Comparison of ENCODE assay signal across 1 cellular context in the genomic region with DNA sequence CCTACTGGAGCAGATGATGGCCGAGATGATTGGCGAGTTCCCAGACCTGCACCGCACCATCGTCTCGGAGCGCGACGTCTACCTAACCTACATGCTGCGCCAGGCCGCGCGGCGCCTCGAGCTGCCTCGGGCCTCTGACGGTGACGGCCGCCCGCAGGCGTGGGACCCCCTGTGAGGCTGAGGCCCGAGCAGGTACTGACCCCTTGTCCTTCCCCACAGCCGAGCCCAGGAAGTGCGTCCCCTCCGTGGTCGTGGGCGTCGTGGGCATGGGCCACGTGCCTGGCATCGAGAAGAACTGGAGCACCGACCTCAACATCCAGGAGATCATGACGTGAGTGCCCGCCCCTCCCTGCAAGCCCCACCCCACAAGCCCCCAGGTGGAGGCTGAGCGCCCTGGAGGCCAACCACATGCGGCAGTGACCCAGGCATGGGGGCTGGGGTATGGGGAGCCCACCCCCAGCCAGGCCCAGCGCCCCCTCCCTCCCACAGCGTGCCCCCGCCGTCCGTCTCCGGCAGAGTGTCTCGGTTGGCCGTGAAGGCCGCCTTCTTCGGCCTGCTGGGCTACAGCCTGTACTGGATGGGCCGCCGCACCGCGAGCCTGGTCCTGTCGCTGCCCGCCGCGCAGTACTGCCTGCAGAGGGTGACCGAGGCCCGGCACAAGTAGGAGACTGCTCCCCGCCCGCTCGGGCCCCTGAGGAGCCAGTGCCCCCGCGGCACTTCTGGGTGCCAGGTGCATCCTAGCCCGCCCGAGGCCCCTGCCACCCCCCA.
TF ChIP-seq lines count a peak whose summit lies in the region.

No MANE protein-coding gene starts in this region.

TF ChIP-seq in HepG2, 621 proteins besides CTCF, POLR2A, EP300 and RAD21:
- TF ChIP-seq ZNF333 (CRISPR knock-in tag; IDR thresholded peaks at IDR 0.05; ENCODE audit: borderline replicate concordance) (no peak), ZNF180 (CRISPR knock-in tag; IDR thresholded peaks at IDR 0.05; ENCODE audit: borderline replicate concordance, low read depth) (no peak), RCOR2 (CRISPR knock-in tag; IDR thresholded peaks at IDR 0.05) (no peak), ASH2L (IDR thresholded peaks at IDR 0.05; ENCODE audit: insufficient read length, low read depth, low read length) (no peak), NR2F6 (IDR thresholded peaks at IDR 0.05) (no peak), NR2F6 (CRISPR knock-in tag; IDR thresholded peaks at IDR 0.05) (no peak), HIVEP1 (CRISPR knock-in tag; IDR thresholded peaks at IDR 0.05) (no peak), AGO2 (optimal IDR thresholded peaks at IDR 0.05; ENCODE audit: low read depth, low read length) (peak; percentile 5), RBFOX2 (IDR thresholded peaks at IDR 0.05; ENCODE audit: low read depth, low read length) (peak; percentile 29; the same call in 1 of the 2 replicates), PCBP1 (IDR thresholded peaks at IDR 0.05; ENCODE audit: borderline replicate concordance, low read depth, low read length) (no peak)
TF ChIP-seq in HepG2: peak in this region for 2.
